Comparison of ENCODE assay signal across 8 cellular contexts in genomic region chr4:82890602-82890912, GRCh38. TPM values are rescaled to one million over a fixed set of nuclear protein-coding genes. Genes with fewer than 3 reads are reported as not detected.
DNase-seq lines count a peak whose midpoint lies in the region; ATAC-seq and TF ChIP-seq lines count a peak whose summit lies in the region.

No MANE protein-coding gene starts in this region.

- DNase-seq in activated CD8-positive, alpha-beta memory T cell treated with anti-CD3 and anti-CD28 coated beads, Interleukin-2, amount 10 ng/mL, durations not matched to agents 7 days and 5 days, result no peak
- no peak for DNase-seq in activated CD8-positive, alpha-beta memory T cell treated with anti-CD3 and anti-CD28 coated beads for 24 hours
- no peak for DNase-seq in SJSA1 (ENCODE audit: low read depth in 1 of 2, low spot score in 2 of 2)
- no peak for DNase-seq in fibroblast of pulmonary artery (ENCODE audit: low read depth)
- no peak for DNase-seq in sciatic nerve (ENCODE audit: low spot score)
- no peak for DNase-seq in GM10248 (ENCODE audit: extremely low spot score)
- no peak for DNase-seq in NCI-H146 treated with DMSO at 0.1 percent for 48 hours (lab: John Stamatoyannopoulos, UW; ENCODE audit: unreplicated experiment)

- CTCF ChIA-PET in activated CD8-positive, alpha-beta memory T cell treated with anti-CD3 and anti-CD28 coated beads, Interleukin-2, amount 10 ng/mL, durations not matched to agents 7 days and 5 days (lab: Charles Lee), result interaction anchor here (2.9 kb wide), 1 partner anchor 10 kb away, joined by 13 read pairs; the partner anchor contains the start of gene THAP9
- CTCF ChIA-PET in GM10248 (lab: Yijun Ruan, JAX), result interaction anchor here (1.0 to 1.2 kb wide), 3 partner anchors 9 to 392 kb away, joined by 3 read pairs; no protein-coding TSS in a partner anchor

- peaks cover 24% of the 10 kb centered on the region for H3K36me3 Mint-ChIP-seq in activated CD8-positive, alpha-beta memory T cell treated with anti-CD3 and anti-CD28 coated beads, Interleukin-2, amount 10 ng/mL, durations not matched to agents 7 days and 5 days

- peak; percentile 1 for ATAC-seq in activated CD8-positive, alpha-beta memory T cell treated with anti-CD3 and anti-CD28 coated beads, Interleukin-2, amount 10 ng/mL, durations not matched to agents 7 days and 5 days
- peak; percentile 51 for ATAC-seq in sciatic nerve
- ATAC-seq in HG03159 (IDR thresholded peaks at IDR 0.05; ENCODE audit: unreplicated experiment), result no peak

- no peaks in the 10 kb centered on the region for H3K27me3 ChIP-seq in SJSA1 (replicated peaks)

- peak overlapping the region; percentile 93 for H3K4me3 Mint-ChIP-seq in activated CD8-positive, alpha-beta memory T cell treated with anti-CD3 and anti-CD28 coated beads, Interleukin-2, amount 10 ng/mL, durations not matched to agents 7 days and 5 days

- POLR2A ChIA-PET in GM10248 (lab: Yijun Ruan, JAX), result interaction anchor here (1.8 kb wide), 1 partner anchor 144 kb away, joined by 7 read pairs; the partner anchor contains the start of gene COPS4

- H3K4me1 ChIP-seq in SJSA1 (replicated peaks), result peaks cover 9% of the 10 kb centered on the region

- no peaks in the 10 kb centered on the region for H3K27me3 Mint-ChIP-seq in activated CD8-positive, alpha-beta memory T cell treated with anti-CD3 and anti-CD28 coated beads, Interleukin-2, amount 10 ng/mL, durations not matched to agents 7 days and 5 days

- peak overlapping the region; percentile 94 for H3K27ac ChIP-seq in SJSA1

- no peaks in the 10 kb centered on the region for H3K9me3 Mint-ChIP-seq in activated CD8-positive, alpha-beta memory T cell treated with anti-CD3 and anti-CD28 coated beads, Interleukin-2, amount 10 ng/mL, durations not matched to agents 7 days and 5 days (ENCODE audit: low read depth)

- peak overlapping the region; percentile 97 for H3K27ac Mint-ChIP-seq in activated CD8-positive, alpha-beta memory T cell treated with anti-CD3 and anti-CD28 coated beads, Interleukin-2, amount 10 ng/mL, durations not matched to agents 7 days and 5 days

- peak overlapping the region; percentile 73 for H3K4me3 ChIP-seq in SJSA1
- H3K4me3 ChIP-seq in fibroblast of pulmonary artery (replicated peaks; ENCODE audit: low read depth, low read length), result peak overlapping the region; percentile 83

- peaks cover 59% of the 10 kb centered on the region for H3K36me3 ChIP-seq in SJSA1

- intact Hi-C loops in sciatic nerve (cut with DNase I), result no loop called here

- H3K4me1 Mint-ChIP-seq in activated CD8-positive, alpha-beta memory T cell treated with anti-CD3 and anti-CD28 coated beads, Interleukin-2, amount 10 ng/mL, durations not matched to agents 7 days and 5 days, result peaks cover 51% of the 10 kb centered on the region

- no peaks in the 10 kb centered on the region for H3K9me3 ChIP-seq in SJSA1 (replicated peaks)

- TF ChIP-seq CTCF in fibroblast of pulmonary artery (IDR thresholded peaks at IDR 0.05; ENCODE audit: low read length, missing control alignments), result no peak
- no peak for TF ChIP-seq CTCF in GM10248 (IDR thresholded peaks at IDR 0.05; ENCODE audit: control extremely low read depth, extremely low read depth, low read depth, missing control alignments)

RNA-seq across cellular contexts. Expression of gene SEC31A, which starts 0.4 kb away (rescaled TPM):
- 10 to 100 TPM; 87.9 to 89.8 TPM for total RNA-seq in activated CD8-positive, alpha-beta memory T cell treated with anti-CD3 and anti-CD28 coated beads, Interleukin-2, amount 10 ng/mL, durations not matched to agents 7 days and 5 days
- total RNA-seq in SJSA1 (2014; rRNA removed; shearing (Covaris generic)), result 191 and 203 TPM in 2 replicates
- 286 TPM for total RNA-seq in sciatic nerve

RNA-seq across cellular contexts. Expression of gene THAP9, which starts 10.0 kb away (rescaled TPM):
- total RNA-seq in activated CD8-positive, alpha-beta memory T cell treated with anti-CD3 and anti-CD28 coated beads, Interleukin-2, amount 10 ng/mL, durations not matched to agents 7 days and 5 days, result 1 to 10 TPM; 1.9 to 2.4 TPM
- total RNA-seq in SJSA1 (2014; rRNA removed; shearing (Covaris generic)), result 3.4 and 5.3 TPM in 2 replicates
- 5.5 TPM for total RNA-seq in sciatic nerve
